8 cellular contexts compared by ENCODE assay signal in the genomic region with DNA sequence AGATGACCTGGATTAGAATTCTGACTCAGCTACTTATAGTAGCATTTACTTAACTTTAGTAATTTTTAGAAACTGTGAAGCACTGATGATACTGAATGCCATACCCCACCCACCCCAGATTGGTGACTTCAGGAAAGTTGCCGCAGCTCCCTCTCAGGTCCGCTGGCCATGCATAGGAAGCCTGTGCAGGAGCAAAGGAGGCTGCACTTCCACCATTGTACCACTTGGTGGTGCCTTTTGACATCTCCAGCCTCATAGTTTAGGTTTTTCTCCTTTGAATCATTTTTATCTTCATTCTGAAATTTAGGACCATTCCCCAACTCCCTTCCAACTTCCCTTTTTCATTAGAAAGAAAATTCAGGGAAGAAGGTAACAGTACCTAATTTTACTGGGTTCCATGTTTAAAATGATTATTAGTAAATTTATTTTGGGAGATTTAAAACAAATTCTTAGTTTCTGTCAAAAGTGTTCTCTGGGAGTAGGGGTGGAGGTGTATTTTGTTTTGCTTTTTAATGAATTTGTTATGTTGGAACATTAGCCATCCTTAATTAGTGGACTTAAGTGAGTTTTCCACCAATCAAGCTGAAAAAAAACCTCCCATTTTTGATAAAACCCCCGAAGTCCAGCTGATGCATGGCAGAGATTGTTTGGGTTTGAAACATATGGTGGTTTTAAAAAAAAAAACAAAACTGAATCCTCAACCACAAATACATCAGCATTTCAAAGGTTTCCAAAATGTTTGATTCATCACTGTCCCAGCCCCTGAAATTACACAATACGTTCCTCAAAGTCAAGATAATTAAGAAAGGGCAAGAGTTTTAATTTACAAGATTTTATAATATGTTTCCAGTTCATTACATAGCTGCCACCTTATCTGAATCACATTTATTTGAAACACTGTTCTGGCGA.
DNase-seq lines count a peak whose midpoint lies in the region; ATAC-seq and TF ChIP-seq lines count a peak whose summit lies in the region.

No MANE protein-coding gene starts in this region.

- in situ Hi-C loops in mammary epithelial cell (cut with MboI; ENCODE audit: low sequenced_read_pairs in 2 of 2), result loop anchor here (10.0 kb wide), 1 partner anchor 172 kb away; no protein-coding TSS in a partner anchor

- no peaks in the 10 kb centered on the region for H3K4me1 ChIP-seq in HEK293 (ENCODE audit: control insufficient read depth, insufficient read depth, low read length)
- H3K4me1 ChIP-seq in mammary epithelial cell (ENCODE audit: insufficient read depth, low read length), result no peaks in the 10 kb centered on the region

- H3K36me3 ChIP-seq in HEK293 (ENCODE audit: control insufficient read depth in 2 of 2, insufficient read depth in 1 of 2, low read length in 2 of 2) (peaks cover 0 to 5% of the 10 kb centered on the region in 2 experiments; a peak in 1 of 3 replicates), mammary epithelial cell (ENCODE audit: insufficient read depth, low read length) (no peaks in the 10 kb centered on the region)

- no peak overlapping the region for H2AFZ ChIP-seq in mammary epithelial cell (ENCODE audit: low read depth, low read length)

- dilution Hi-C loops in mammary epithelial cell (cut with HindIII; ENCODE audit: low sequenced_read_pairs), result no loop called here

- no peaks in the 10 kb centered on the region for H4K20me1 ChIP-seq in mammary epithelial cell (ENCODE audit: insufficient read depth, low read length)

- WGBS in mammary epithelial cell (ENCODE audit: low coverage, missing lambda C conversion rate), result 81% methylated on average over 5 of the region's 5 CpGs

- H3K9me3 ChIP-seq in HEK293 (ENCODE audit: control insufficient read depth, insufficient read depth, low read depth, low read length) (no peaks in the 10 kb centered on the region), mammary epithelial cell (replicated peaks; ENCODE audit: insufficient read depth, low read length) (no peaks in the 10 kb centered on the region)

- no peak overlapping the region for H3K4me2 ChIP-seq in mammary epithelial cell (ENCODE audit: insufficient read depth, low read depth, low read length)

- intact Hi-C loops in mammary epithelial cell (cut with micrococcal nuclease) (loop anchor here (1.0 to 5.0 kb wide), 3 partner anchors 125 to 281 kb away; no protein-coding TSS in a partner anchor), left colon (cut with DNase I, micrococcal nuclease) (no loop called here)

- peak; percentile 60 for ATAC-seq in left colon

- DNase-seq in NCI-H2107 treated with DMSO at 0.1 percent for 48 hours (lab: John Stamatoyannopoulos, UW; ENCODE audit: unreplicated experiment) (peak; percentile 17), NCI-H2107 (lab: John Stamatoyannopoulos, UW) (no peak), MV-4-11 (lab: John Stamatoyannopoulos, UW) (peak; percentile 40), T-helper 9 cell (peak; percentile 16), mammary epithelial cell (peak; percentile 38), left colon (peak; percentile 32 to 61)
- DNase-seq in stimulated activated CD4-positive, alpha-beta T cell treated with anti-CD3 and anti-CD28 coated beads, TNF-alpha, amount 100 ng/mL, for 4 hours (ENCODE audit: low read depth in 3 of 3), result peak in 2 of 3 experiments; percentile 6 to 17

- BruUV-seq in mammary epithelial cell (replicated peaks; lab: Mats Ljungman, UMichigan), result no TSS peak

- no peaks in the 10 kb centered on the region for H3K79me2 ChIP-seq in mammary epithelial cell (ENCODE audit: insufficient read depth, low read length)

- TF ChIP-seq CTCF in HEK293 (tag by site-specific recombination; IDR thresholded peaks at IDR 0.05) (peak; percentile 70), mammary epithelial cell (conservative IDR thresholded peaks at IDR 0.05 in 1 of 2, IDR thresholded peaks at IDR 0.05 in 1 of 2; ENCODE audit: extremely low read depth in 1 of 2, insufficient read depth in 1 of 2, low read depth in 1 of 2, low read length in 2 of 2) (peak; percentile 92 to 98)

- CTCF ChIA-PET in HEK293 (lab: Yijun Ruan, JAX), result interaction anchor here (0.6 to 1.7 kb wide), 30 partner anchors 8 to 1296 kb away, joined by 3 to 19 read pairs (median 3); no protein-coding TSS in a partner anchor
- CTCF ChIA-PET in mammary epithelial cell (lab: Charles Lee; ENCODE audit: low non-redundant PET), result interaction anchor here (0.5 to 0.7 kb wide), 3 partner anchors 122 to 1079 kb away, joined by 3 to 4 read pairs (median 3); no protein-coding TSS in a partner anchor

- H3K27ac ChIP-seq in HEK293 (ENCODE audit: extremely low read depth, low read depth, low read length) (no peak overlapping the region), mammary epithelial cell (ENCODE audit: insufficient read depth, low read depth, low read length) (no peak overlapping the region)

- H3K27me3 ChIP-seq in mammary epithelial cell (ENCODE audit: insufficient read depth, low read length), result no peaks in the 10 kb centered on the region

- no peak overlapping the region for H3K4me3 ChIP-seq in HEK293 (ENCODE audit: low read depth, low read length)
- no peak overlapping the region for H3K4me3 ChIP-seq in mammary epithelial cell (replicated peaks in 1 of 3; ENCODE audit: insufficient read depth in 1 of 3, low read depth in 2 of 3, low read length in 3 of 3)

- POLR2A ChIA-PET in HEK293 (lab: Yijun Ruan, JAX), result no interaction called here

- H3K9ac ChIP-seq in mammary epithelial cell (ENCODE audit: insufficient read depth, low read length), result no peak overlapping the region

TF ChIP-seq in HEK293, 187 proteins besides CTCF, POLR2A, EP300 and RAD21:
- no peak for TF ChIP-seq ZNF530 (tag by site-specific recombination; IDR thresholded peaks at IDR 0.05; ENCODE audit: low read depth)
- TF ChIP-seq ZSCAN30 (tag by site-specific recombination; IDR thresholded peaks at IDR 0.05), result peak; percentile 65; the same call in 1 of the 2 replicates
- TF ChIP-seq ZNF366 (tag by site-specific recombination; conservative IDR thresholded peaks at IDR 0.05), result 0 out of 2 replicates have a peak, but pooled peaks have one; percentile 14
- TF ChIP-seq BCL11B (tag by site-specific recombination; IDR thresholded peaks at IDR 0.05; ENCODE audit: low read depth), result no peak
- TF ChIP-seq ZBTB17 (tag by site-specific recombination; IDR thresholded peaks at IDR 0.05), result peak; percentile 42; the same call in 1 of the 2 replicates
- TF ChIP-seq, protein P1, sequence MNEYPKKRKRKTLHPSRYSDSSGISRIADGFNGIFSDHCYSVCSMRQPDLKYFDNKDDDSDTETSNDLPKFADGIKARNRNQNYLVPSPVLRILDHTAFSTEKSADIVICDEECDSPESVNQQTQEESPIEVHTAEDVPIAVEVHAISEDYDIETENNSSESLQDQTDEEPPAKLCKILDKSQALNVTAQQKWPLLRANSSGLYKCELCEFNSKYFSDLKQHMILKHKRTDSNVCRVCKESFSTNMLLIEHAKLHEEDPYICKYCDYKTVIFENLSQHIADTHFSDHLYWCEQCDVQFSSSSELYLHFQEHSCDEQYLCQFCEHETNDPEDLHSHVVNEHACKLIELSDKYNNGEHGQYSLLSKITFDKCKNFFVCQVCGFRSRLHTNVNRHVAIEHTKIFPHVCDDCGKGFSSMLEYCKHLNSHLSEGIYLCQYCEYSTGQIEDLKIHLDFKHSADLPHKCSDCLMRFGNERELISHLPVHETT (tag by site-specific recombination; IDR thresholded peaks at IDR 0.05), result no peak
- TF ChIP-seq ZNF660 (tag by site-specific recombination; IDR thresholded peaks at IDR 0.05), result 0 out of 2 replicates have a peak, but pooled peaks have one; percentile 14
- peak; percentile 86 for TF ChIP-seq ZNF654 (tag by site-specific recombination; IDR thresholded peaks at IDR 0.05; ENCODE audit: low read depth)
